ENCODE assay signal across 9 cellular contexts in the genomic region with DNA sequence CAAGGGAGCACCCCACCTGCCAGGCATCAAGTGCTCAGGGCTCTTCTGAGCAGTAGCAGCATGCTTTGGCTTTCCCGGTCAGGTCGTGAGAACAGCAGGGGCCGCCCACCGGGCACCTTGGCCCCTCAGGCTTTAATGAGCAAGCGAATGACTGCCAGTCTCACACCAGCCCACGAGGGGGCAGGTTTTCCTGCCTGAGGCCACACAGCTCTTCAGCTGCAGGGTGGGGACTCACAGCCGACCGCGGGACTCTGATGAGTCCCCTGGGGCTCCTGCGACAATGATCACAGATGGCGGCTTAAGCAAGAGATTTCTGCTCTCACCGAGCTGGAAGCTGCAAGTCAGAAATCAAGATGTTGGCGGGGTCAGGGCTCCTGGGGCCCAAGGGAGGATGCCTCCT. TPM values are rescaled to one million over a fixed set of nuclear protein-coding genes. Genes with fewer than 3 reads are reported as not detected.
DNase-seq lines count a peak whose midpoint lies in the region; ATAC-seq lines count a peak whose summit lies in the region.
"Had no signal": no experiment of that assay in that cellular context is flagged by ENCODE, and none has a peak within 500 bp of the region (broad histone marks: within the 10 kb centered on the region; RNA-seq: fewer than 3 reads in every experiment).

No MANE protein-coding gene starts in this region.

- peaks cover 4% of the 10 kb centered on the region for H3K36me3 Mint-ChIP-seq in T-helper 17 cell (ENCODE audit: low read depth)
- no peaks in the 10 kb centered on the region for H3K36me3 Mint-ChIP-seq in activated naive CD4-positive, alpha-beta T cell treated with anti-CD3 and anti-CD28 coated beads, Interleukin-2, amount 10 ng/mL, durations not matched to agents 7 days and 5 days

- H3K36me3 ChIP-seq in SJCRH30 = no peaks in the 10 kb centered on the region
- no peaks in the 10 kb centered on the region for H3K36me3 ChIP-seq in iPS-20b (ENCODE audit: insufficient read depth, low read depth, low read length)

- H3K27me3 ChIP-seq in SJCRH30 (peaks cover 30% of the 10 kb centered on the region), iPS-20b (ENCODE audit: insufficient read depth, low read length) (peaks cover 43% of the 10 kb centered on the region)

- no peaks in the 10 kb centered on the region for H3K9me3 ChIP-seq in SJCRH30 (replicated peaks)
- no peaks in the 10 kb centered on the region for H3K9me3 ChIP-seq in iPS-20b (ENCODE audit: insufficient read depth, low read depth, low read length)
- H3K9me3 ChIP-seq in T-helper 17 cell (ENCODE audit: control insufficient read depth, low read length, poor library complexity, severe bottlenecking) = no peaks in the 10 kb centered on the region

- peaks cover 2% of the 10 kb centered on the region for H3K4me1 Mint-ChIP-seq in T-helper 17 cell
- no peaks in the 10 kb centered on the region for H3K4me1 Mint-ChIP-seq in activated naive CD4-positive, alpha-beta T cell treated with anti-CD3 and anti-CD28 coated beads, Interleukin-2, amount 10 ng/mL, durations not matched to agents 7 days and 5 days

- ATAC-seq in HG03354 (IDR thresholded peaks at IDR 0.05; ENCODE audit: poor library complexity, severe bottlenecking, unreplicated experiment) (peak; percentile 55), HG03045 (IDR thresholded peaks at IDR 0.05; ENCODE audit: unreplicated experiment) (no peak), T-helper 17 cell (no peak)

- H3K27ac Mint-ChIP-seq in T-helper 17 cell = no peak overlapping the region
- H3K27ac Mint-ChIP-seq in activated naive CD4-positive, alpha-beta T cell treated with anti-CD3 and anti-CD28 coated beads, Interleukin-2, amount 10 ng/mL, durations not matched to agents 7 days and 5 days = no peak overlapping the region

- H3K9ac ChIP-seq in iPS-20b (ENCODE audit: low read depth, low read length) = peak overlapping the region; percentile 25; the same call in 1 of the 2 replicates

- CTCF ChIA-PET in activated naive CD4-positive, alpha-beta T cell treated with anti-CD3 and anti-CD28 coated beads, Interleukin-2, amount 10 ng/mL, durations not matched to agents 7 days and 5 days (lab: Charles Lee) = interaction anchor here (1.2 to 1.3 kb wide), 2 partner anchors 171 to 197 kb away, joined by 3 read pairs; no protein-coding TSS in a partner anchor

- no peaks in the 10 kb centered on the region for H3K9me3 Mint-ChIP-seq in activated naive CD4-positive, alpha-beta T cell treated with anti-CD3 and anti-CD28 coated beads, Interleukin-2, amount 10 ng/mL, durations not matched to agents 7 days and 5 days

- H3K4me3 Mint-ChIP-seq in T-helper 17 cell = no peak overlapping the region
- no peak overlapping the region for H3K4me3 Mint-ChIP-seq in activated naive CD4-positive, alpha-beta T cell treated with anti-CD3 and anti-CD28 coated beads, Interleukin-2, amount 10 ng/mL, durations not matched to agents 7 days and 5 days

- peaks cover 54% of the 10 kb centered on the region for H3K27me3 Mint-ChIP-seq in T-helper 17 cell
- H3K27me3 Mint-ChIP-seq in activated naive CD4-positive, alpha-beta T cell treated with anti-CD3 and anti-CD28 coated beads, Interleukin-2, amount 10 ng/mL, durations not matched to agents 7 days and 5 days = peaks cover 79% of the 10 kb centered on the region

- H3K4me1 ChIP-seq in SJCRH30 = no peaks in the 10 kb centered on the region
- no peaks in the 10 kb centered on the region for H3K4me1 ChIP-seq in iPS-20b (ENCODE audit: insufficient read depth, low read length)

- DNase-seq in DMS153 treated with DMSO at 0.1 percent for 48 hours (lab: John Stamatoyannopoulos, UW; ENCODE audit: unreplicated experiment) (peak; percentile 50), SJCRH30 (peak; percentile 20 to 48), SKM-1 (lab: John Stamatoyannopoulos, UW; ENCODE audit: unreplicated experiment) (no peak), T-helper 17 cell (no peak)
- DNase-seq in activated naive CD4-positive, alpha-beta T cell treated with anti-CD3 and anti-CD28 coated beads, Interleukin-2, amount 10 ng/mL, durations not matched to agents 7 days and 5 days = no peak

- no peak overlapping the region for H3K4me3 ChIP-seq in SJCRH30
- H3K4me3 ChIP-seq in iPS-20b (ENCODE audit: low read length) = no peak overlapping the region
- H3K4me3 ChIP-seq: SK-N-MC had no signal

- H3K27ac ChIP-seq in SJCRH30 = no peak overlapping the region
- H3K27ac ChIP-seq in iPS-20b (ENCODE audit: low read length) = no peak overlapping the region
- H3K27ac ChIP-seq: SK-N-MC had no signal

RNA-seq across cellular contexts. Expression of a gene that starts 14.3 kb away (rescaled TPM):
- total RNA-seq in SJCRH30 (2014; rRNA removed; shearing (Covaris generic)) = not detected in 2 replicates
- total RNA-seq in T-helper 17 cell = not detected

RNA-seq across cellular contexts. Expression of a gene that starts 43.0 kb away (rescaled TPM):
- 19.4 and 22.3 TPM in 2 replicates for total RNA-seq in SJCRH30 (2014; rRNA removed; shearing (Covaris generic))
- total RNA-seq in T-helper 17 cell = 10 to 100 TPM; 33.4 to 43.2 TPM

RNA-seq across cellular contexts. Expression of a gene that starts 57.0 kb away (rescaled TPM):
- total RNA-seq in SJCRH30 (2014; rRNA removed; shearing (Covaris generic)) = not detected in 2 replicates
- not detected for total RNA-seq in T-helper 17 cell

Comparison
In these comparisons a context has a peak if more than half of its experiments do, and no peak if none do; other contexts are left out.
1. DNase-seq: peak in DMS153 treated with DMSO at 0.1 percent for 48 hours (single experiment) and SJCRH30 (2 of 2); none in SKM-1 (single experiment), T-helper 17 cell (0 of 3) and activated naive CD4-positive, alpha-beta T cell treated with anti-CD3 and anti-CD28 coated beads, Interleukin-2, amount 10 ng/mL, durations not matched to agents 7 days and 5 days (single experiment).